ENCODE assay signal across 8 cellular contexts in the genomic region with DNA sequence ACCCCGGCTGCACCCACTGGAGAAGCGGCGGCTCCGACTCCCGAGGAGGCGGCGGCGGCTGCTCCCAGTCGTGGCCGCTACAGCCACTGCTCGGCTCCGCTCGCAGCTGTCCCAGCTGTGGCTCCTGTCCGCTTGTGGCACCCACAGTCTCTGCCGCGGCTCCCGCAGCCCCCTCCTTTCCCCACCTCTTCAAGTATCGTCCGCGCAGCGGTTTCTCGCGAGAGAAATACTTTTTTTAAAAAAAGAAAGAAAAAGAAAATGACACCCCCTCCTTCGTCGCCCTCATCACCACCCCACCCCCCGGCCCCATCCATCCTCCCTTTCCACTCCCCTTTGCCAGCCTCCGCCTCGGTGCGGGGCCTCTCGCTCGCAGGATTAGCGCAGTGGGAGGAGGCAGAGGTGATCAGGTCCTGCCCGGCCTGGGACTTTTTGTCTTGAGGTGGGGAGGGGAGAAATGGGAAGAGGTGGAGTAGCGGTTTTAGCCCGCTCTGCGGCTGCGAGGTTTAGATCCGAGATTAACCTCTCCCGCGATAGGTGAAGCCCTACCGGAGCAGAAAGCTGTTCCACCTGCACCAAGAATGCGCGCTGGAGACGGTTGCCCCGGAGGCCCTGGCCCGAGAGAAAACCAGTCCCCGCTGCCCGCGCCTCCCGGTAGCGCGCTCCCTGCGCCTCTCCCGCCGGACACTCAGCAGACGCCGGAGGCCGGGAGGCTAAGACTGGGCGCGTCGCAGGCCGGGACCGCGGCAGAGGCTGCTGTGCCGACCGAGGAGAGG. TPM values are rescaled to one million over a fixed set of nuclear protein-coding genes. Genes with fewer than 3 reads are reported as not detected.
A peak's percentile ranks its signal among the peaks of the same experiment; 100 is the strongest.
DNase-seq lines count a peak whose midpoint lies in the region; ATAC-seq and TF ChIP-seq lines count a peak whose summit lies in the region.

A gene (minus strand): TSS at position 152 of the 773 bp plus-strand sequence. CDS start 940 bp downstream, outside the sequence.

- H3F3A ChIP-seq in GM23338 (replicated peaks; ENCODE audit: low read depth): 0 out of 2 replicates have a peak, but pooled peaks cover 2% of the 10 kb centered on the region

- no peaks in the 10 kb centered on the region for H3K36me3 Mint-ChIP-seq in activated CD4-positive, alpha-beta T cell treated with anti-CD3 and anti-CD28 coated beads, Interleukin-2, amount 10 ng/mL, durations not matched to agents 24 days and 14 days (ENCODE audit: low read depth)
- no peaks in the 10 kb centered on the region for H3K36me3 Mint-ChIP-seq in GM23338 (ENCODE audit: low read depth)

- intact Hi-C loops in activated CD4-positive, alpha-beta T cell treated with anti-CD3 and anti-CD28 coated beads, Interleukin-2, amount 10 ng/mL, durations not matched to agents 24 days and 14 days (cut with micrococcal nuclease): no loop called here

- H3K79me2 ChIP-seq in GM23338 (replicated peaks; ENCODE audit: insufficient read depth): no peaks in the 10 kb centered on the region
- H3K79me2 ChIP-seq in parathyroid adenoma: no peaks in the 10 kb centered on the region

- TF ChIP-seq CTCF in GM23338 (conservative IDR thresholded peaks at IDR 0.05; ENCODE audit: low read depth in 2 of 2) (no peak), right atrium auricular region (IDR thresholded peaks at IDR 0.05) (no peak), parathyroid adenoma (IDR thresholded peaks at IDR 0.05) (no peak)

- no peaks in the 10 kb centered on the region for H3K9me3 Mint-ChIP-seq in activated CD4-positive, alpha-beta T cell treated with anti-CD3 and anti-CD28 coated beads, Interleukin-2, amount 10 ng/mL, durations not matched to agents 24 days and 14 days
- H3K9me3 Mint-ChIP-seq in GM23338: no peaks in the 10 kb centered on the region

- H3K27ac ChIP-seq in GM23338 (ENCODE audit: low read depth) (no peak within 1 kb of the TSS), KOPT-K1 (ENCODE audit: low read depth, low read length, poor library complexity, severe bottlenecking) (peak within 1 kb of the TSS; percentile 41), angular gyrus (ENCODE audit: low read depth, low read length) (peak within 1 kb of the TSS; percentile 79), right atrium auricular region (peak within 1 kb of the TSS; percentile 86 to 92), parathyroid adenoma (peak within 1 kb of the TSS; percentile 39)

- H3K9ac ChIP-seq in parathyroid adenoma: no peak within 1 kb of the TSS

- peaks cover 53% of the 10 kb centered on the region for H3K27me3 Mint-ChIP-seq in activated CD4-positive, alpha-beta T cell treated with anti-CD3 and anti-CD28 coated beads, Interleukin-2, amount 10 ng/mL, durations not matched to agents 24 days and 14 days
- H3K27me3 Mint-ChIP-seq in GM23338 (ENCODE audit: insufficient read depth, low read depth, poor library complexity): peaks cover 25% of the 10 kb centered on the region

- H3K9me3 ChIP-seq in KOPT-K1 (ENCODE audit: insufficient read depth, low read length, poor library complexity, severe bottlenecking): no peaks in the 10 kb centered on the region
- H3K9me3 ChIP-seq in right atrium auricular region: no peaks in the 10 kb centered on the region
- H3K9me3 ChIP-seq in parathyroid adenoma (ENCODE audit: control insufficient read depth, low read length): no peaks in the 10 kb centered on the region

- peak within 1 kb of the TSS; percentile 100 for H2AFZ ChIP-seq in GM23338
- peak within 1 kb of the TSS; percentile 84 for H2AFZ ChIP-seq in parathyroid adenoma

- ATAC-seq in GM23338: peak; percentile 66

- DNase-seq in activated CD4-positive, alpha-beta T cell treated with anti-CD3 and anti-CD28 coated beads, Interleukin-2, amount 10 ng/mL, durations not matched to agents 24 days and 14 days: peak; percentile 75
- no peak for DNase-seq in activated CD4-positive, alpha-beta T cell treated with anti-CD3 and anti-CD28 coated beads, Interleukin-2, amount 50 U/mL, for 4 hours
- DNase-seq in GM23338 (ENCODE audit: low spot score) (peak; percentile 86), right atrium auricular region (ENCODE audit: low spot score) (peak; percentile 87), NCI-H1694 treated with DMSO at 0.1 percent for 48 hours (lab: John Stamatoyannopoulos, UW) (no peak)

- H3K4me2 ChIP-seq in GM23338 (peak within 1 kb of the TSS; percentile 92), parathyroid adenoma (ENCODE audit: low read length) (peak within 1 kb of the TSS; percentile 68)

- H3K4me1 ChIP-seq in GM23338 (ENCODE audit: insufficient read depth) (peaks cover 28% of the 10 kb centered on the region), right atrium auricular region (peaks cover 0 to 11% of the 10 kb centered on the region in 2 donors), parathyroid adenoma (no peaks in the 10 kb centered on the region)

- peaks cover 3% of the 10 kb centered on the region for H4K20me1 ChIP-seq in GM23338 (replicated peaks; ENCODE audit: insufficient read depth)

- H3K4me3 ChIP-seq in GM23338 (peak within 1 kb of the TSS; percentile 84), right atrium auricular region (peak within 1 kb of the TSS; percentile 70 to 88), parathyroid adenoma (ENCODE audit: low read depth, low read length) (peak within 1 kb of the TSS; percentile 50)

- H3K27me3 ChIP-seq in GM23338 (ENCODE audit: insufficient read depth) (peaks cover 65% of the 10 kb centered on the region), right atrium auricular region (no peaks in the 10 kb centered on the region), parathyroid adenoma (ENCODE audit: control insufficient read depth, insufficient read depth, low read length) (no peaks in the 10 kb centered on the region)

- peak within 1 kb of the TSS; percentile 73 for H3K4me3 Mint-ChIP-seq in activated CD4-positive, alpha-beta T cell treated with anti-CD3 and anti-CD28 coated beads, Interleukin-2, amount 10 ng/mL, durations not matched to agents 24 days and 14 days
- H3K4me3 Mint-ChIP-seq in GM23338: peak within 1 kb of the TSS; percentile 65

- H3K9me2 ChIP-seq in GM23338 (ENCODE audit: insufficient read depth): no peaks in the 10 kb centered on the region

- H3K4me1 Mint-ChIP-seq in activated CD4-positive, alpha-beta T cell treated with anti-CD3 and anti-CD28 coated beads, Interleukin-2, amount 10 ng/mL, durations not matched to agents 24 days and 14 days: peaks cover 2% of the 10 kb centered on the region
- peaks cover 24% of the 10 kb centered on the region for H3K4me1 Mint-ChIP-seq in GM23338

- H3K36me3 ChIP-seq in GM23338 (ENCODE audit: insufficient read depth) (no peaks in the 10 kb centered on the region), KOPT-K1 (ENCODE audit: insufficient read depth, low read length) (no peaks in the 10 kb centered on the region), right atrium auricular region (no peaks in the 10 kb centered on the region), parathyroid adenoma (ENCODE audit: control insufficient read depth, insufficient read depth, low read length) (no peaks in the 10 kb centered on the region)

- H3K27ac Mint-ChIP-seq in activated CD4-positive, alpha-beta T cell treated with anti-CD3 and anti-CD28 coated beads, Interleukin-2, amount 10 ng/mL, durations not matched to agents 24 days and 14 days: no peak within 1 kb of the TSS
- no peak within 1 kb of the TSS for H3K27ac Mint-ChIP-seq in GM23338

TF ChIP-seq in GM23338, 12 proteins besides CTCF, POLR2A, EP300 and RAD21 (continues in another document):
- no peak for TF ChIP-seq EZH2phosphoT487 (IDR thresholded peaks at IDR 0.05; ENCODE audit: unreplicated experiment)
- peak; percentile 37; the same call in 1 of the 2 replicates for TF ChIP-seq POLR2AphosphoS5 (IDR thresholded peaks at IDR 0.05; ENCODE audit: low read depth)
- TF ChIP-seq, protein P1, sequence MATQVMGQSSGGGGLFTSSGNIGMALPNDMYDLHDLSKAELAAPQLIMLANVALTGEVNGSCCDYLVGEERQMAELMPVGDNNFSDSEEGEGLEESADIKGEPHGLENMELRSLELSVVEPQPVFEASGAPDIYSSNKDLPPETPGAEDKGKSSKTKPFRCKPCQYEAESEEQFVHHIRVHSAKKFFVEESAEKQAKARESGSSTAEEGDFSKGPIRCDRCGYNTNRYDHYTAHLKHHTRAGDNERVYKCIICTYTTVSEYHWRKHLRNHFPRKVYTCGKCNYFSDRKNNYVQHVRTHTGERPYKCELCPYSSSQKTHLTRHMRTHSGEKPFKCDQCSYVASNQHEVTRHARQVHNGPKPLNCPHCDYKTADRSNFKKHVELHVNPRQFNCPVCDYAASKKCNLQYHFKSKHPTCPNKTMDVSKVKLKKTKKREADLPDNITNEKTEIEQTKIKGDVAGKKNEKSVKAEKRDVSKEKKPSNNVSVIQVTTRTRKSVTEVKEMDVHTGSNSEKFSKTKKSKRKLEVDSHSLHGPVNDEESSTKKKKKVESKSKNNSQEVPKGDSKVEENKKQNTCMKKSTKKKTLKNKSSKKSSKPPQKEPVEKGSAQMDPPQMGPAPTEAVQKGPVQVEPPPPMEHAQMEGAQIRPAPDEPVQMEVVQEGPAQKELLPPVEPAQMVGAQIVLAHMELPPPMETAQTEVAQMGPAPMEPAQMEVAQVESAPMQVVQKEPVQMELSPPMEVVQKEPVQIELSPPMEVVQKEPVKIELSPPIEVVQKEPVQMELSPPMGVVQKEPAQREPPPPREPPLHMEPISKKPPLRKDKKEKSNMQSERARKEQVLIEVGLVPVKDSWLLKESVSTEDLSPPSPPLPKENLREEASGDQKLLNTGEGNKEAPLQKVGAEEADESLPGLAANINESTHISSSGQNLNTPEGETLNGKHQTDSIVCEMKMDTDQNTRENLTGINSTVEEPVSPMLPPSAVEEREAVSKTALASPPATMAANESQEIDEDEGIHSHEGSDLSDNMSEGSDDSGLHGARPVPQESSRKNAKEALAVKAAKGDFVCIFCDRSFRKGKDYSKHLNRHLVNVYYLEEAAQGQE (IDR thresholded peaks at IDR 0.05; ENCODE audit: unreplicated experiment): no peak
- no peak for TF ChIP-seq STAT1 (IDR thresholded peaks at IDR 0.05; ENCODE audit: unreplicated experiment)
- TF ChIP-seq ZNF331 (CRISPR knock-in tag; IDR thresholded peaks at IDR 0.05; ENCODE audit: low read depth): no peak
- 0 out of 2 replicates have a peak, but pooled peaks have one; percentile 8 for TF ChIP-seq CREB1 (CRISPR knock-in tag; IDR thresholded peaks at IDR 0.05; ENCODE audit: low read depth)
- TF ChIP-seq NANOG (IDR thresholded peaks at IDR 0.05; ENCODE audit: borderline replicate concordance): no peak

RNA-seq across cellular contexts. Expression of the gene that starts here (rescaled TPM):
- 0.64 and 1.0 TPM in 2 replicates for total RNA-seq in activated CD4-positive, alpha-beta T cell treated with anti-CD3 and anti-CD28 coated beads, Interleukin-2, amount 10 ng/mL, durations not matched to agents 24 days and 14 days
- total RNA-seq in GM23338 (2014; rRNA removed; shearing (Covaris generic)): 3.5 and 3.8 TPM in 2 replicates
- 1.2 and 1.9 TPM in 2 replicates for polyA plus RNA-seq in GM23338 (2016; fragmentation: Nextera tagmentation; extraction: Ambion mirVana)
- 10 to 100 TPM; 57.1 to 84.9 TPM for total RNA-seq in right atrium auricular region

Comparison
In these comparisons a context has a peak if more than half of its experiments do, and no peak if none do; other contexts are left out.
1. RNA of the gene that starts here (total RNA-seq): 57.1 to 84.9 TPM in right atrium auricular region; 3.5 to 3.8 TPM in GM23338 and 0.64 to 1.0 TPM in activated CD4-positive, alpha-beta T cell treated with anti-CD3 and anti-CD28 coated beads, Interleukin-2, amount 10 ng/mL, durations not matched to agents 24 days and 14 days; every median in the first group is over 10 times any median in the second.
2. DNase-seq: peak in activated CD4-positive, alpha-beta T cell treated with anti-CD3 and anti-CD28 coated beads, Interleukin-2, amount 10 ng/mL, durations not matched to agents 24 days and 14 days (single experiment), GM23338 (single experiment) and right atrium auricular region (single experiment); none in activated CD4-positive, alpha-beta T cell treated with anti-CD3 and anti-CD28 coated beads, Interleukin-2, amount 50 U/mL, for 4 hours (0 of 2) and NCI-H1694 treated with DMSO at 0.1 percent for 48 hours (single experiment).
3. Peak in every context shown above with its lines, with median percentiles within 50 percentile points of each other: H3K4me3 ChIP-seq.